ENCODE assay signal across 13 cellular contexts in genomic region chr9:114370985-114371335, GRCh38. TPM values are rescaled to one million over a fixed set of nuclear protein-coding genes. Genes with fewer than 3 reads are reported as not detected.
A peak's percentile ranks its signal among the peaks of the same experiment; 100 is the strongest.
DNase-seq lines count a peak whose midpoint lies in the region; ATAC-seq and TF ChIP-seq lines count a peak whose summit lies in the region.
"Had no signal": no experiment of that assay in that cellular context is flagged by ENCODE, and none has a peak within 500 bp of the region (broad histone marks: within the 10 kb centered on the region; RNA-seq: fewer than 3 reads in every experiment).

No MANE protein-coding gene starts in this region.

- H3K4me3 ChIP-seq in lower lobe of right lung (no peak overlapping the region), transverse colon (no peak overlapping the region)
- H3K4me3 ChIP-seq: lung had no signal

- H3K36me3 Mint-ChIP-seq in activated naive CD4-positive, alpha-beta T cell treated with anti-CD3 and anti-CD28 coated beads, Interleukin-2, amount 10 ng/mL, durations not matched to agents 7 days and 5 days = peaks cover 85% of the 10 kb centered on the region
- H3K36me3 Mint-ChIP-seq in activated naive CD8-positive, alpha-beta T cell treated with anti-CD3 and anti-CD28 coated beads, Interleukin-2, amount 10 ng/mL, durations not matched to agents 7 days and 5 days = peaks cover 57% of the 10 kb centered on the region

- no peaks in the 10 kb centered on the region for H3K27me3 ChIP-seq in lower lobe of right lung (ENCODE audit: low read depth)
- H3K27me3 ChIP-seq in transverse colon = no peaks in the 10 kb centered on the region

- no peak for ATAC-seq in activated naive CD8-positive, alpha-beta T cell treated with anti-CD3 and anti-CD28 coated beads, Interleukin-2, amount 10 ng/mL, durations not matched to agents 7 days and 5 days (ENCODE audit: low read depth)
- no peak for ATAC-seq in lower lobe of right lung
- no peak for ATAC-seq in sciatic nerve

- POLR2A ChIA-PET in activated naive CD8-positive, alpha-beta T cell treated with anti-CD3 and anti-CD28 coated beads, Interleukin-2, amount 10 ng/mL, durations not matched to agents 7 days and 5 days (lab: Charles Lee) = interaction anchor here (0.5 to 15.1 kb wide), 7 partner anchors 9 to 1249 kb away, joined by 4 to 637 read pairs (median 5); partner anchors contain the start of gene AKNA

- H3K27ac Mint-ChIP-seq in activated naive CD4-positive, alpha-beta T cell treated with anti-CD3 and anti-CD28 coated beads, Interleukin-2, amount 10 ng/mL, durations not matched to agents 7 days and 5 days = peak overlapping the region; percentile 94
- peak overlapping the region; percentile 87 for H3K27ac Mint-ChIP-seq in activated naive CD8-positive, alpha-beta T cell treated with anti-CD3 and anti-CD28 coated beads, Interleukin-2, amount 10 ng/mL, durations not matched to agents 7 days and 5 days

- WGBS in transverse colon (ENCODE audit: low coverage in 1 of 2), 2 donors = 85% methylated on average over 4 of the region's 4 CpGs; no CpG with 5 or more reads in 1 of the 2 donors

- H3K4me1 ChIP-seq in lower lobe of right lung (peaks cover 53% of the 10 kb centered on the region), transverse colon (peaks cover 5 to 58% (median 17%) of the 10 kb centered on the region in 4 donors)

- no peak for TF ChIP-seq POLR2A in transverse colon (IDR thresholded peaks at IDR 0.05)

- no peaks in the 10 kb centered on the region for H3K9me3 Mint-ChIP-seq in activated naive CD4-positive, alpha-beta T cell treated with anti-CD3 and anti-CD28 coated beads, Interleukin-2, amount 10 ng/mL, durations not matched to agents 7 days and 5 days
- H3K9me3 Mint-ChIP-seq in activated naive CD8-positive, alpha-beta T cell treated with anti-CD3 and anti-CD28 coated beads, Interleukin-2, amount 10 ng/mL, durations not matched to agents 7 days and 5 days = no peaks in the 10 kb centered on the region

- H3K27me3 Mint-ChIP-seq in activated naive CD4-positive, alpha-beta T cell treated with anti-CD3 and anti-CD28 coated beads, Interleukin-2, amount 10 ng/mL, durations not matched to agents 7 days and 5 days = no peaks in the 10 kb centered on the region
- no peaks in the 10 kb centered on the region for H3K27me3 Mint-ChIP-seq in activated naive CD8-positive, alpha-beta T cell treated with anti-CD3 and anti-CD28 coated beads, Interleukin-2, amount 10 ng/mL, durations not matched to agents 7 days and 5 days

- H3K9me3 ChIP-seq in lower lobe of right lung = no peaks in the 10 kb centered on the region
- H3K9me3 ChIP-seq in transverse colon = no peaks in the 10 kb centered on the region

- peaks cover 59% of the 10 kb centered on the region for H3K36me3 ChIP-seq in lower lobe of right lung
- H3K36me3 ChIP-seq in transverse colon = no peaks in the 10 kb centered on the region

- DNase-seq in activated naive CD4-positive, alpha-beta T cell treated with anti-CD3 and anti-CD28 coated beads, Interleukin-2, amount 10 ng/mL, durations not matched to agents 7 days and 5 days = no peak
- no peak for DNase-seq in activated naive CD4-positive, alpha-beta T cell (lab: John Stamatoyannopoulos, UW)
- no peak for DNase-seq in activated naive CD8-positive, alpha-beta T cell treated with anti-CD3 and anti-CD28 coated beads, Interleukin-2, amount 10 ng/mL, durations not matched to agents 7 days and 5 days
- DNase-seq in lower lobe of right lung (no peak), transverse colon (no peak), ureter (ENCODE audit: low spot score) (no peak), sciatic nerve (ENCODE audit: low spot score) (no peak), NCI-H526 (lab: John Stamatoyannopoulos, UW) (no peak)
- DNase-seq: KG1; small intestine; stimulated activated naive CD4-positive, alpha-beta T cell treated with Interleukin-2 at 50 U/mL for 16 hours had no signal

- peak overlapping the region; percentile 75 for H3K27ac ChIP-seq in lower lobe of right lung
- peak overlapping the region; percentile 60 to 80 (median 76) for H3K27ac ChIP-seq in transverse colon

- in situ Hi-C loops in transverse colon (cut with MboI; ENCODE audit: low pct_ligation_motif_present in 1 of 4, low pct_unique_long_range_greater_than_20kb in 1 of 4, low sequenced_read_pairs in 3 of 4) = no loop called here

- TF ChIP-seq CTCF in lower lobe of right lung (IDR thresholded peaks at IDR 0.05) = no peak
- TF ChIP-seq CTCF in transverse colon (IDR thresholded peaks at IDR 0.05) = no peak

- intact Hi-C loops in lower lobe of right lung (cut with DNase I) = no loop called here
- intact Hi-C loops in transverse colon (cut with DNase I; ENCODE audit: low total_unique reads) = no loop called here
- intact Hi-C loops in sciatic nerve (cut with DNase I) = no loop called here

- peaks cover 96% of the 10 kb centered on the region for H3K4me1 Mint-ChIP-seq in activated naive CD4-positive, alpha-beta T cell treated with anti-CD3 and anti-CD28 coated beads, Interleukin-2, amount 10 ng/mL, durations not matched to agents 7 days and 5 days
- peaks cover 83% of the 10 kb centered on the region for H3K4me1 Mint-ChIP-seq in activated naive CD8-positive, alpha-beta T cell treated with anti-CD3 and anti-CD28 coated beads, Interleukin-2, amount 10 ng/mL, durations not matched to agents 7 days and 5 days

- no peak for TF ChIP-seq EP300 in transverse colon (IDR thresholded peaks at IDR 0.05; ENCODE audit: low read depth)

- peak overlapping the region; percentile 77 for H3K4me3 Mint-ChIP-seq in activated naive CD4-positive, alpha-beta T cell treated with anti-CD3 and anti-CD28 coated beads, Interleukin-2, amount 10 ng/mL, durations not matched to agents 7 days and 5 days
- H3K4me3 Mint-ChIP-seq in activated naive CD8-positive, alpha-beta T cell treated with anti-CD3 and anti-CD28 coated beads, Interleukin-2, amount 10 ng/mL, durations not matched to agents 7 days and 5 days = peak overlapping the region; percentile 83

- CTCF ChIA-PET in activated naive CD4-positive, alpha-beta T cell treated with anti-CD3 and anti-CD28 coated beads, Interleukin-2, amount 10 ng/mL, durations not matched to agents 7 days and 5 days (lab: Charles Lee) = interaction anchor here (0.9 to 5.6 kb wide), 2 partner anchors 15 to 22 kb away, joined by 3 to 65 read pairs; partner anchors contain the start of gene AKNA

RNA-seq across cellular contexts. Expression of gene AKNA, which starts 16.8 kb away (rescaled TPM):
- total RNA-seq in activated naive CD8-positive, alpha-beta T cell treated with anti-CD3 and anti-CD28 coated beads, Interleukin-2, amount 10 ng/mL, durations not matched to agents 7 days and 5 days = 100 to 1,000 TPM; 482 to 492 TPM
- total RNA-seq in lower lobe of right lung = 66.9 TPM
- total RNA-seq in transverse colon = 10 to 100 TPM; 34.8 to 63.2 (median 48.6) TPM
- 68.1 TPM for total RNA-seq in ureter
- 29.0 TPM for total RNA-seq in sciatic nerve

RNA-seq across cellular contexts. Expression of gene ORM2, which starts 41.3 kb away (rescaled TPM):
- total RNA-seq in activated naive CD8-positive, alpha-beta T cell treated with anti-CD3 and anti-CD28 coated beads, Interleukin-2, amount 10 ng/mL, durations not matched to agents 7 days and 5 days = not detected
- total RNA-seq in lower lobe of right lung (3.1 TPM), transverse colon (not detected), ureter (not detected), sciatic nerve (not detected)
- total RNA-seq: astrocyte had no signal

RNA-seq across cellular contexts. Expression of gene ORM1, which starts 48.1 kb away (rescaled TPM):
- not detected for total RNA-seq in activated naive CD8-positive, alpha-beta T cell treated with anti-CD3 and anti-CD28 coated beads, Interleukin-2, amount 10 ng/mL, durations not matched to agents 7 days and 5 days
- total RNA-seq in lower lobe of right lung = 9.2 TPM
- total RNA-seq in transverse colon = not detected
- 3.3 TPM for total RNA-seq in ureter
- total RNA-seq in sciatic nerve = 0.76 TPM
- total RNA-seq: astrocyte had no signal
